Comparison of ENCODE assay signal across 1 cellular context in genomic region chr5:139637438-139638089, GRCh38.
A peak's percentile ranks its signal among the peaks of the same experiment; 100 is the strongest.
TF ChIP-seq lines count a peak whose summit lies in the region.

No MANE protein-coding gene starts in this region.

TF ChIP-seq in K562, 482 proteins besides CTCF, POLR2A, EP300 and RAD21 (continued from another document and continues in another):
- TF ChIP-seq, protein P1, sequence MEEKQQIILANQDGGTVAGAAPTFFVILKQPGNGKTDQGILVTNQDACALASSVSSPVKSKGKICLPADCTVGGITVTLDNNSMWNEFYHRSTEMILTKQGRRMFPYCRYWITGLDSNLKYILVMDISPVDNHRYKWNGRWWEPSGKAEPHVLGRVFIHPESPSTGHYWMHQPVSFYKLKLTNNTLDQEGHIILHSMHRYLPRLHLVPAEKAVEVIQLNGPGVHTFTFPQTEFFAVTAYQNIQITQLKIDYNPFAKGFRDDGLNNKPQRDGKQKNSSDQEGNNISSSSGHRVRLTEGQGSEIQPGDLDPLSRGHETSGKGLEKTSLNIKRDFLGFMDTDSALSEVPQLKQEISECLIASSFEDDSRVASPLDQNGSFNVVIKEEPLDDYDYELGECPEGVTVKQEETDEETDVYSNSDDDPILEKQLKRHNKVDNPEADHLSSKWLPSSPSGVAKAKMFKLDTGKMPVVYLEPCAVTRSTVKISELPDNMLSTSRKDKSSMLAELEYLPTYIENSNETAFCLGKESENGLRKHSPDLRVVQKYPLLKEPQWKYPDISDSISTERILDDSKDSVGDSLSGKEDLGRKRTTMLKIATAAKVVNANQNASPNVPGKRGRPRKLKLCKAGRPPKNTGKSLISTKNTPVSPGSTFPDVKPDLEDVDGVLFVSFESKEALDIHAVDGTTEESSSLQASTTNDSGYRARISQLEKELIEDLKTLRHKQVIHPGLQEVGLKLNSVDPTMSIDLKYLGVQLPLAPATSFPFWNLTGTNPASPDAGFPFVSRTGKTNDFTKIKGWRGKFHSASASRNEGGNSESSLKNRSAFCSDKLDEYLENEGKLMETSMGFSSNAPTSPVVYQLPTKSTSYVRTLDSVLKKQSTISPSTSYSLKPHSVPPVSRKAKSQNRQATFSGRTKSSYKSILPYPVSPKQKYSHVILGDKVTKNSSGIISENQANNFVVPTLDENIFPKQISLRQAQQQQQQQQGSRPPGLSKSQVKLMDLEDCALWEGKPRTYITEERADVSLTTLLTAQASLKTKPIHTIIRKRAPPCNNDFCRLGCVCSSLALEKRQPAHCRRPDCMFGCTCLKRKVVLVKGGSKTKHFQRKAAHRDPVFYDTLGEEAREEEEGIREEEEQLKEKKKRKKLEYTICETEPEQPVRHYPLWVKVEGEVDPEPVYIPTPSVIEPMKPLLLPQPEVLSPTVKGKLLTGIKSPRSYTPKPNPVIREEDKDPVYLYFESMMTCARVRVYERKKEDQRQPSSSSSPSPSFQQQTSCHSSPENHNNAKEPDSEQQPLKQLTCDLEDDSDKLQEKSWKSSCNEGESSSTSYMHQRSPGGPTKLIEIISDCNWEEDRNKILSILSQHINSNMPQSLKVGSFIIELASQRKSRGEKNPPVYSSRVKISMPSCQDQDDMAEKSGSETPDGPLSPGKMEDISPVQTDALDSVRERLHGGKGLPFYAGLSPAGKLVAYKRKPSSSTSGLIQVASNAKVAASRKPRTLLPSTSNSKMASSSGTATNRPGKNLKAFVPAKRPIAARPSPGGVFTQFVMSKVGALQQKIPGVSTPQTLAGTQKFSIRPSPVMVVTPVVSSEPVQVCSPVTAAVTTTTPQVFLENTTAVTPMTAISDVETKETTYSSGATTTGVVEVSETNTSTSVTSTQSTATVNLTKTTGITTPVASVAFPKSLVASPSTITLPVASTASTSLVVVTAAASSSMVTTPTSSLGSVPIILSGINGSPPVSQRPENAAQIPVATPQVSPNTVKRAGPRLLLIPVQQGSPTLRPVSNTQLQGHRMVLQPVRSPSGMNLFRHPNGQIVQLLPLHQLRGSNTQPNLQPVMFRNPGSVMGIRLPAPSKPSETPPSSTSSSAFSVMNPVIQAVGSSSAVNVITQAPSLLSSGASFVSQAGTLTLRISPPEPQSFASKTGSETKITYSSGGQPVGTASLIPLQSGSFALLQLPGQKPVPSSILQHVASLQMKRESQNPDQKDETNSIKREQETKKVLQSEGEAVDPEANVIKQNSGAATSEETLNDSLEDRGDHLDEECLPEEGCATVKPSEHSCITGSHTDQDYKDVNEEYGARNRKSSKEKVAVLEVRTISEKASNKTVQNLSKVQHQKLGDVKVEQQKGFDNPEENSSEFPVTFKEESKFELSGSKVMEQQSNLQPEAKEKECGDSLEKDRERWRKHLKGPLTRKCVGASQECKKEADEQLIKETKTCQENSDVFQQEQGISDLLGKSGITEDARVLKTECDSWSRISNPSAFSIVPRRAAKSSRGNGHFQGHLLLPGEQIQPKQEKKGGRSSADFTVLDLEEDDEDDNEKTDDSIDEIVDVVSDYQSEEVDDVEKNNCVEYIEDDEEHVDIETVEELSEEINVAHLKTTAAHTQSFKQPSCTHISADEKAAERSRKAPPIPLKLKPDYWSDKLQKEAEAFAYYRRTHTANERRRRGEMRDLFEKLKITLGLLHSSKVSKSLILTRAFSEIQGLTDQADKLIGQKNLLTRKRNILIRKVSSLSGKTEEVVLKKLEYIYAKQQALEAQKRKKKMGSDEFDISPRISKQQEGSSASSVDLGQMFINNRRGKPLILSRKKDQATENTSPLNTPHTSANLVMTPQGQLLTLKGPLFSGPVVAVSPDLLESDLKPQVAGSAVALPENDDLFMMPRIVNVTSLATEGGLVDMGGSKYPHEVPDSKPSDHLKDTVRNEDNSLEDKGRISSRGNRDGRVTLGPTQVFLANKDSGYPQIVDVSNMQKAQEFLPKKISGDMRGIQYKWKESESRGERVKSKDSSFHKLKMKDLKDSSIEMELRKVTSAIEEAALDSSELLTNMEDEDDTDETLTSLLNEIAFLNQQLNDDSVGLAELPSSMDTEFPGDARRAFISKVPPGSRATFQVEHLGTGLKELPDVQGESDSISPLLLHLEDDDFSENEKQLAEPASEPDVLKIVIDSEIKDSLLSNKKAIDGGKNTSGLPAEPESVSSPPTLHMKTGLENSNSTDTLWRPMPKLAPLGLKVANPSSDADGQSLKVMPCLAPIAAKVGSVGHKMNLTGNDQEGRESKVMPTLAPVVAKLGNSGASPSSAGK (IDR thresholded peaks at IDR 0.05): peak; percentile 60
- TF ChIP-seq CHD1 (IDR thresholded peaks at IDR 0.05; ENCODE audit: low read length): no peak
- TF ChIP-seq DMBX1 (CRISPR knock-in tag; IDR thresholded peaks at IDR 0.05; ENCODE audit: borderline replicate concordance): 0 out of 2 replicates have a peak, but pooled peaks have one; percentile 8
- no peak for TF ChIP-seq SMAD2 (IDR thresholded peaks at IDR 0.05; ENCODE audit: low read depth, low read length)
- no peak for TF ChIP-seq MTF1 (CRISPR knock-in tag; IDR thresholded peaks at IDR 0.05; ENCODE audit: borderline replicate concordance)
- TF ChIP-seq SIX5 (IDR thresholded peaks at IDR 0.05; ENCODE audit: borderline replicate concordance in 1 of 2, insufficient read depth in 1 of 2, low read depth in 1 of 2, low read length in 2 of 2): no peak
- TF ChIP-seq NR2C1 (IDR thresholded peaks at IDR 0.05): no peak
- peak; percentile 8; the same call in 1 of the 2 replicates for TF ChIP-seq NR2C1 (tag; IDR thresholded peaks at IDR 0.05)
- TF ChIP-seq RUNX1 (IDR thresholded peaks at IDR 0.05; ENCODE audit: low read depth): no peak; the same call in 1 of the 2 replicates
- TF ChIP-seq TEAD2 (tag; IDR thresholded peaks at IDR 0.05): no peak
- TF ChIP-seq EHMT2 (IDR thresholded peaks at IDR 0.05): no peak
- TF ChIP-seq ZNF584 (CRISPR knock-in tag; IDR thresholded peaks at IDR 0.05; ENCODE audit: low read depth): 0 out of 2 replicates have a peak, but pooled peaks have one; percentile 13
- no peak for TF ChIP-seq ZNF408 (CRISPR knock-in tag; IDR thresholded peaks at IDR 0.05; ENCODE audit: low read depth)
- TF ChIP-seq MBD2 (IDR thresholded peaks at IDR 0.05; ENCODE audit: borderline replicate concordance, low read depth): 0 out of 2 replicates have a peak, but pooled peaks have one; percentile 47
- peak; percentile 0 for TF ChIP-seq ZNF384 (IDR thresholded peaks at IDR 0.05; ENCODE audit: low read depth, low read length)
- no peak for TF ChIP-seq SREBF1 (IDR thresholded peaks at IDR 0.05; ENCODE audit: borderline replicate concordance, low read depth, low read length)
- TF ChIP-seq SREBF2 (CRISPR knock-in tag; IDR thresholded peaks at IDR 0.05): no peak
- TF ChIP-seq BMI1 (IDR thresholded peaks at IDR 0.05; ENCODE audit: low read length): no peak
- TF ChIP-seq TARDBP (IDR thresholded peaks at IDR 0.05): peak; percentile 88
- no peak for TF ChIP-seq NFE2L1 (tag; IDR thresholded peaks at IDR 0.05; ENCODE audit: borderline replicate concordance, low read depth)
- no peak for TF ChIP-seq ADNP (tag; IDR thresholded peaks at IDR 0.05)
- no peak for TF ChIP-seq KAT8 (IDR thresholded peaks at IDR 0.05; ENCODE audit: low read depth)
- TF ChIP-seq FIP1L1 (IDR thresholded peaks at IDR 0.05; ENCODE audit: low read depth, low read length, poor library complexity, severe bottlenecking): peak; percentile 96
- no peak for TF ChIP-seq FOSL1 (tag; conservative IDR thresholded peaks at IDR 0.05)
- no peak for TF ChIP-seq ZFP30 (CRISPR knock-in tag; IDR thresholded peaks at IDR 0.05; ENCODE audit: borderline replicate concordance)
- no peak for TF ChIP-seq U2AF2 (optimal IDR thresholded peaks at IDR 0.05; ENCODE audit: low read depth, low read length)
- TF ChIP-seq CHD4 (IDR thresholded peaks at IDR 0.05; ENCODE audit: insufficient read depth, insufficient replicate concordance, low read depth, low read length, poor library complexity, severe bottlenecking): no peak
- no peak for TF ChIP-seq POLR3A (IDR thresholded peaks at IDR 0.05; ENCODE audit: borderline replicate concordance, extremely low read depth, insufficient read depth, insufficient read length)
- TF ChIP-seq NCOR1 (IDR thresholded peaks at IDR 0.05): peak; percentile 87
- peak; percentile 68; the same call in 1 of the 2 replicates for TF ChIP-seq SMARCC2 (IDR thresholded peaks at IDR 0.05; ENCODE audit: low read depth)
- no peak for TF ChIP-seq PHB2 (IDR thresholded peaks at IDR 0.05; ENCODE audit: low read depth)
- TF ChIP-seq ZNF3 (CRISPR knock-in tag; IDR thresholded peaks at IDR 0.05): no peak
- TF ChIP-seq ZKSCAN1 (IDR thresholded peaks at IDR 0.05; ENCODE audit: low read depth, low read length): no peak
- peak; percentile 85 for TF ChIP-seq CXXC5 (CRISPR knock-in tag; IDR thresholded peaks at IDR 0.05)
- TF ChIP-seq TEAD1 (CRISPR knock-in tag; IDR thresholded peaks at IDR 0.05): no peak
- no peak for TF ChIP-seq ZNF239 (CRISPR knock-in tag; IDR thresholded peaks at IDR 0.05)
- TF ChIP-seq ATF1 (CRISPR knock-in tag; IDR thresholded peaks at IDR 0.05): no peak
- TF ChIP-seq ATF1 (tag; IDR thresholded peaks at IDR 0.05): peak; percentile 83
- TF ChIP-seq, protein P2, sequence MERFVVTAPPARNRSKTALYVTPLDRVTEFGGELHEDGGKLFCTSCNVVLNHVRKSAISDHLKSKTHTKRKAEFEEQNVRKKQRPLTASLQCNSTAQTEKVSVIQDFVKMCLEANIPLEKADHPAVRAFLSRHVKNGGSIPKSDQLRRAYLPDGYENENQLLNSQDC (CRISPR knock-in tag; IDR thresholded peaks at IDR 0.05): no peak
- TF ChIP-seq HOXB6 (CRISPR knock-in tag; IDR thresholded peaks at IDR 0.05; ENCODE audit: borderline replicate concordance): no peak
- no peak for TF ChIP-seq ZNF707 (CRISPR knock-in tag; conservative IDR thresholded peaks at IDR 0.05)
- TF ChIP-seq, protein P3, sequence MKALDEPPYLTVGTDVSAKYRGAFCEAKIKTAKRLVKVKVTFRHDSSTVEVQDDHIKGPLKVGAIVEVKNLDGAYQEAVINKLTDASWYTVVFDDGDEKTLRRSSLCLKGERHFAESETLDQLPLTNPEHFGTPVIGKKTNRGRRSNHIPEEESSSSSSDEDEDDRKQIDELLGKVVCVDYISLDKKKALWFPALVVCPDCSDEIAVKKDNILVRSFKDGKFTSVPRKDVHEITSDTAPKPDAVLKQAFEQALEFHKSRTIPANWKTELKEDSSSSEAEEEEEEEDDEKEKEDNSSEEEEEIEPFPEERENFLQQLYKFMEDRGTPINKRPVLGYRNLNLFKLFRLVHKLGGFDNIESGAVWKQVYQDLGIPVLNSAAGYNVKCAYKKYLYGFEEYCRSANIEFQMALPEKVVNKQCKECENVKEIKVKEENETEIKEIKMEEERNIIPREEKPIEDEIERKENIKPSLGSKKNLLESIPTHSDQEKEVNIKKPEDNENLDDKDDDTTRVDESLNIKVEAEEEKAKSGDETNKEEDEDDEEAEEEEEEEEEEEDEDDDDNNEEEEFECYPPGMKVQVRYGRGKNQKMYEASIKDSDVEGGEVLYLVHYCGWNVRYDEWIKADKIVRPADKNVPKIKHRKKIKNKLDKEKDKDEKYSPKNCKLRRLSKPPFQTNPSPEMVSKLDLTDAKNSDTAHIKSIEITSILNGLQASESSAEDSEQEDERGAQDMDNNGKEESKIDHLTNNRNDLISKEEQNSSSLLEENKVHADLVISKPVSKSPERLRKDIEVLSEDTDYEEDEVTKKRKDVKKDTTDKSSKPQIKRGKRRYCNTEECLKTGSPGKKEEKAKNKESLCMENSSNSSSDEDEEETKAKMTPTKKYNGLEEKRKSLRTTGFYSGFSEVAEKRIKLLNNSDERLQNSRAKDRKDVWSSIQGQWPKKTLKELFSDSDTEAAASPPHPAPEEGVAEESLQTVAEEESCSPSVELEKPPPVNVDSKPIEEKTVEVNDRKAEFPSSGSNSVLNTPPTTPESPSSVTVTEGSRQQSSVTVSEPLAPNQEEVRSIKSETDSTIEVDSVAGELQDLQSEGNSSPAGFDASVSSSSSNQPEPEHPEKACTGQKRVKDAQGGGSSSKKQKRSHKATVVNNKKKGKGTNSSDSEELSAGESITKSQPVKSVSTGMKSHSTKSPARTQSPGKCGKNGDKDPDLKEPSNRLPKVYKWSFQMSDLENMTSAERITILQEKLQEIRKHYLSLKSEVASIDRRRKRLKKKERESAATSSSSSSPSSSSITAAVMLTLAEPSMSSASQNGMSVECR (CRISPR knock-in tag; IDR thresholded peaks at IDR 0.05): peak; percentile 90
- TF ChIP-seq, protein P4, sequence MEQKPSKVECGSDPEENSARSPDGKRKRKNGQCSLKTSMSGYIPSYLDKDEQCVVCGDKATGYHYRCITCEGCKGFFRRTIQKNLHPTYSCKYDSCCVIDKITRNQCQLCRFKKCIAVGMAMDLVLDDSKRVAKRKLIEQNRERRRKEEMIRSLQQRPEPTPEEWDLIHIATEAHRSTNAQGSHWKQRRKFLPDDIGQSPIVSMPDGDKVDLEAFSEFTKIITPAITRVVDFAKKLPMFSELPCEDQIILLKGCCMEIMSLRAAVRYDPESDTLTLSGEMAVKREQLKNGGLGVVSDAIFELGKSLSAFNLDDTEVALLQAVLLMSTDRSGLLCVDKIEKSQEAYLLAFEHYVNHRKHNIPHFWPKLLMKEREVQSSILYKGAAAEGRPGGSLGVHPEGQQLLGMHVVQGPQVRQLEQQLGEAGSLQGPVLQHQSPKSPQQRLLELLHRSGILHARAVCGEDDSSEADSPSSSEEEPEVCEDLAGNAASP (IDR thresholded peaks at IDR 0.05): no peak
- TF ChIP-seq GTF2B (IDR thresholded peaks at IDR 0.05; ENCODE audit: extremely low read depth, insufficient read length): no peak
- no peak for TF ChIP-seq ZNF133 (CRISPR knock-in tag; IDR thresholded peaks at IDR 0.05)
- no peak for TF ChIP-seq STAT5B (CRISPR knock-in tag; IDR thresholded peaks at IDR 0.05)
- peak; percentile 97 for TF ChIP-seq KAT7 (CRISPR knock-in tag; IDR thresholded peaks at IDR 0.05; ENCODE audit: borderline replicate concordance)
- TF ChIP-seq PTRF (tag; IDR thresholded peaks at IDR 0.05): no peak
- peak; percentile 68; the same call in 1 of the 2 replicates for TF ChIP-seq CC2D1A (IDR thresholded peaks at IDR 0.05)
- no peak for TF ChIP-seq BCL6 (CRISPR knock-in tag; IDR thresholded peaks at IDR 0.05)
- no peak for TF ChIP-seq ZNF79 (CRISPR knock-in tag; IDR thresholded peaks at IDR 0.05; ENCODE audit: low read depth)
- peak; percentile 87; the same call in 1 of the 2 replicates for TF ChIP-seq LCOR (CRISPR knock-in tag; IDR thresholded peaks at IDR 0.05)
- no peak for TF ChIP-seq ZNF146 (CRISPR knock-in tag; IDR thresholded peaks at IDR 0.05; ENCODE audit: unreplicated experiment)
- TF ChIP-seq TRIM24 (IDR thresholded peaks at IDR 0.05): peak in 1 of 2 experiments; percentile 86; a peak in 2 of 4 replicates
- TF ChIP-seq IRF2 (CRISPR knock-in tag; IDR thresholded peaks at IDR 0.05): no peak
- no peak for TF ChIP-seq MCM3 (IDR thresholded peaks at IDR 0.05)
- TF ChIP-seq TBL1XR1 (IDR thresholded peaks at IDR 0.05; ENCODE audit: low read length in 2 of 2): peak in 1 of 2 experiments; percentile 42; a peak in 1 of 4 replicates
- peak; percentile 26 for TF ChIP-seq BHLHE40 (IDR thresholded peaks at IDR 0.05; ENCODE audit: low read length)
- no peak for TF ChIP-seq SNIP1 (IDR thresholded peaks at IDR 0.05; ENCODE audit: low read depth)
- TF ChIP-seq RHOXF2B (CRISPR knock-in tag; conservative IDR thresholded peaks at IDR 0.05): no peak
